12 cellular contexts compared by ENCODE assay signal in the genomic region with DNA sequence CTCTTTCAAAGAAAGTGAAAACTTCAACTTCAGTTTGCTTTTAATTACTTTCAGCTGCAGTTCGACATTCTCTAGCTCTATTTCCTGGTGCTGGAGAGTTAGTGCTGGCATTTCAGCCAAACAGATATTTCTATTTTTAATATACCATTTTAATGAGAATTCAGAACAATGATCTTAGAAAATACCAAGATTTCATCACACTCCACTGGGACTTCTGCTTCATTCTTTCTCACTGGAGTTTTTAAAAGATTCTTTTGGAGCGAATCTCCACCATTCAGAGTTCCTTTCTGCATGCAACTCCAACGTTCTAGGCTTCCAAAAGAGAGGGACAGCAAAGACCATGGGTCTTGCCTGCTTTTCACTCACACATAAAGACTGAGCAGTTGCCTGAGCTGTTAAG.
DNase-seq lines count a peak whose midpoint lies in the region; ATAC-seq and TF ChIP-seq lines count a peak whose summit lies in the region.
"Had no signal": no experiment of that assay in that cellular context is flagged by ENCODE, and none has a peak within 500 bp of the region (broad histone marks: within the 10 kb centered on the region; RNA-seq: fewer than 3 reads in every experiment).

No MANE protein-coding gene starts in this region.

- no peaks in the 10 kb centered on the region for H3K36me3 Mint-ChIP-seq in CD8-positive, alpha-beta T cell

- H3K27ac Mint-ChIP-seq in CD8-positive, alpha-beta T cell: peak overlapping the region; percentile 64

- no peaks in the 10 kb centered on the region for H3K27me3 ChIP-seq in CD8-positive, alpha-beta T cell (ENCODE audit: insufficient read depth, low read length)
- no peaks in the 10 kb centered on the region for H3K27me3 ChIP-seq in skeletal muscle satellite cell (ENCODE audit: control insufficient read depth, insufficient read depth, low read length)

- POLR2A ChIA-PET in CD8-positive, alpha-beta T cell (lab: Charles Lee): interaction anchor here (0.6 kb wide), 1 partner anchor 89 kb away, joined by 3 read pairs; no protein-coding TSS in a partner anchor

- peaks cover 11% of the 10 kb centered on the region for H3K4me1 ChIP-seq in CD8-positive, alpha-beta T cell (ENCODE audit: insufficient read depth, low read length)
- peaks cover 64% of the 10 kb centered on the region for H3K4me1 ChIP-seq in skeletal muscle satellite cell (ENCODE audit: control insufficient read depth, insufficient read depth, low read length)

- H3K4me1 Mint-ChIP-seq in CD8-positive, alpha-beta T cell (ENCODE audit: low read depth): peaks cover 23% of the 10 kb centered on the region

- H3K27me3 Mint-ChIP-seq in CD8-positive, alpha-beta T cell (ENCODE audit: low read depth): no peaks in the 10 kb centered on the region

- no peaks in the 10 kb centered on the region for H3K9me3 Mint-ChIP-seq in CD8-positive, alpha-beta T cell

- CTCF ChIA-PET in CD8-positive, alpha-beta T cell (lab: Charles Lee): interaction anchor here (0.7 kb wide), 1 partner anchor 97 kb away, joined by 3 read pairs; no protein-coding TSS in a partner anchor

- peak overlapping the region; percentile 10 for H3K9ac ChIP-seq in skeletal muscle satellite cell (ENCODE audit: low read depth, low read length)
- H3K9ac ChIP-seq: parathyroid adenoma had no signal

- ATAC-seq in CD8-positive, alpha-beta T cell: no peak
- no peak for ATAC-seq in HG03135 (IDR thresholded peaks at IDR 0.05; ENCODE audit: unreplicated experiment)

- intact Hi-C loops in CD8-positive, alpha-beta T cell (cut with DNase I, micrococcal nuclease): no loop called here

- H3K27ac ChIP-seq in CD8-positive, alpha-beta T cell (ENCODE audit: low read depth, low read length): no peak overlapping the region
- H3K27ac ChIP-seq in coronary artery: peak overlapping the region; percentile 64 to 96
- H3K27ac ChIP-seq: parathyroid adenoma had no signal

- no peak for TF ChIP-seq CTCF in CD8-positive, alpha-beta T cell (IDR thresholded peaks at IDR 0.05)
- TF ChIP-seq CTCF in coronary artery (IDR thresholded peaks at IDR 0.05): no peak

- H3K9me3 ChIP-seq in CD8-positive, alpha-beta T cell (ENCODE audit: low read length): no peaks in the 10 kb centered on the region
- H3K9me3 ChIP-seq in skeletal muscle satellite cell (replicated peaks; ENCODE audit: low read length): no peaks in the 10 kb centered on the region

- DNase-seq in CD8-positive, alpha-beta T cell: no peak
- peak; percentile 50 for DNase-seq in LHCN-M2 (ENCODE audit: low read depth)
- DNase-seq in coronary artery (ENCODE audit: low spot score): no peak
- no peak for DNase-seq in NCI-H345 treated with DMSO at 0.1 percent for 48 hours (lab: John Stamatoyannopoulos, UW; ENCODE audit: unreplicated experiment)
- DNase-seq in islet precursor cell: no peak
- no peak for DNase-seq in NCI-H1105 treated with DMSO at 0.1 percent for 48 hours (lab: John Stamatoyannopoulos, UW)
- DNase-seq: activated effector memory CD4-positive, alpha-beta T cell treated with anti-CD3 and anti-CD28 coated beads, Interleukin-2, amount 50 U/mL, for 16 hours; NCI-H69; T-helper 9 cell had no signal

- H3K4me3 ChIP-seq in CD8-positive, alpha-beta T cell (ENCODE audit: low read depth, low read length): no peak overlapping the region
- no peak overlapping the region for H3K4me3 ChIP-seq in coronary artery
- H3K4me3 ChIP-seq in skeletal muscle satellite cell (ENCODE audit: low read length): no peak overlapping the region

- no peaks in the 10 kb centered on the region for H3K36me3 ChIP-seq in CD8-positive, alpha-beta T cell (ENCODE audit: insufficient read depth, low read length)
- H3K36me3 ChIP-seq in skeletal muscle satellite cell (ENCODE audit: insufficient read depth, low read length): no peaks in the 10 kb centered on the region

- H3K4me2 ChIP-seq in skeletal muscle satellite cell (ENCODE audit: low read length): no peak overlapping the region

- H3K4me3 Mint-ChIP-seq in CD8-positive, alpha-beta T cell: no peak overlapping the region
